24 cellular contexts compared by ENCODE assay signal in genomic region chr6:158554611-158555361, GRCh38. TPM values are rescaled to one million over a fixed set of nuclear protein-coding genes. Genes with fewer than 3 reads are reported as not detected.
A peak's percentile ranks its signal among the peaks of the same experiment; 100 is the strongest.
DNase-seq lines count a peak whose midpoint lies in the region; TF ChIP-seq lines count a peak whose summit lies in the region.
"Had no signal": no experiment of that assay in that cellular context is flagged by ENCODE, and none has a peak within 500 bp of the region (broad histone marks: within the 10 kb centered on the region; RNA-seq: fewer than 3 reads in every experiment).

No MANE protein-coding gene starts in this region.

- in situ Hi-C loops in GM13977 (cut with MboI; ENCODE audit: low pct_unique_long_range_greater_than_20kb, low sequenced_read_pairs, unreplicated experiment) = no loop called here

- peak overlapping the region; percentile 37 for H3K4me3 Mint-ChIP-seq in progenitor cell of endocrine pancreas (ENCODE audit: low read depth)
- H3K4me3 Mint-ChIP-seq in activated T-cell treated with anti-CD3 and anti-CD28 coated beads, Interleukin-2, amount 50 U/mL, for 24 hours = no peak overlapping the region
- H3K4me3 Mint-ChIP-seq: activated T-helper 1 cell treated with anti-CD3 and anti-CD28 coated beads, Interleukin-12 subunit alpha, Interleukin-12 subunit beta, Interleukin-2, Interleukin-4 antibody, amounts not matched to agents 30 ng/mL and 10 ng/mL and 1 ng/mL, durations not matched to agents 14 hours and 24 hours and 36 hours; natural killer cell treated with Interleukin-12 subunit alpha and Interleukin-12 subunit beta and Interleukin-15 and Interleukin-18, amount 100 ng/mL, for 72 hours had no signal

- H3K27ac Mint-ChIP-seq in progenitor cell of endocrine pancreas = peak overlapping the region; percentile 97
- no peak overlapping the region for H3K27ac Mint-ChIP-seq in activated T-cell treated with anti-CD3 and anti-CD28 coated beads, Interleukin-2, amount 50 U/mL, for 24 hours
- H3K27ac Mint-ChIP-seq: activated T-helper 1 cell treated with anti-CD3 and anti-CD28 coated beads, Interleukin-12 subunit alpha, Interleukin-12 subunit beta, Interleukin-2, Interleukin-4 antibody, amounts not matched to agents 30 ng/mL and 10 ng/mL and 1 ng/mL, durations not matched to agents 14 hours and 24 hours and 36 hours; CD4-positive, CD25-positive, alpha-beta regulatory T cell; natural killer cell treated with Interleukin-12 subunit alpha and Interleukin-12 subunit beta and Interleukin-15 and Interleukin-18, amount 100 ng/mL, for 72 hours had no signal

- DNase-seq in NCI-H146 (lab: John Stamatoyannopoulos, UW) (peak; percentile 31), foreskin melanocyte (peak; percentile 57), progenitor cell of endocrine pancreas (ENCODE audit: low spot score, unreplicated experiment) (no peak), germinal center (ENCODE audit: low spot score) (no peak), GM13977 (ENCODE audit: low spot score) (no peak)
- DNase-seq in activated naive CD4-positive, alpha-beta T cell treated with Interleukin-2 at 50 U/mL for 16 hours = no peak
- DNase-seq in activated T-cell treated with anti-CD3 and anti-CD28 coated beads, Interleukin-2, amount 50 U/mL, for 24 hours = no peak
- DNase-seq: activated CD4-positive, alpha-beta T cell treated with anti-CD3 and anti-CD28 coated beads, Interleukin-2, amount 50 U/mL, for 1 hour; activated naive CD4-positive, alpha-beta T cell treated with anti-CD3 and anti-CD28 coated beads, Interleukin-2, amount 50 U/mL, for 16 hours; CD4-positive, CD25-positive, alpha-beta regulatory T cell; central memory CD4-positive, alpha-beta T cell; erythroblast; hippocampal formation; left ventricle myocardium inferior; NCI-H2081 treated with DMSO at 0.1 percent for 48 hours; NCI-H510A; sigmoid colon; T-helper 2 cell; trophoblast cell; WERI-Rb-1 had no signal

- no peaks in the 10 kb centered on the region for H3K9me3 Mint-ChIP-seq in progenitor cell of endocrine pancreas (ENCODE audit: low read depth)
- H3K9me3 Mint-ChIP-seq in activated T-cell treated with anti-CD3 and anti-CD28 coated beads, Interleukin-2, amount 50 U/mL, for 24 hours = no peaks in the 10 kb centered on the region
- H3K9me3 Mint-ChIP-seq: activated T-helper 1 cell treated with anti-CD3 and anti-CD28 coated beads, Interleukin-12 subunit alpha, Interleukin-12 subunit beta, Interleukin-2, Interleukin-4 antibody, amounts not matched to agents 30 ng/mL and 10 ng/mL and 1 ng/mL, durations not matched to agents 14 hours and 24 hours and 36 hours; natural killer cell treated with Interleukin-12 subunit alpha and Interleukin-12 subunit beta and Interleukin-15 and Interleukin-18, amount 100 ng/mL, for 72 hours had no signal

- TF ChIP-seq CTCF in WI38 (IDR thresholded peaks at IDR 0.05; ENCODE audit: low read depth, low read length) (no peak), progenitor cell of endocrine pancreas (IDR thresholded peaks at IDR 0.05; ENCODE audit: unreplicated experiment) (no peak), GM13977 (IDR thresholded peaks at IDR 0.05; ENCODE audit: extremely low read depth, insufficient read depth, missing control alignments) (no peak)

- H3K4me3 ChIP-seq in WI38 (ENCODE audit: low read depth, low read length) = 0 out of 2 replicates have a peak overlapping the region, but pooled peaks have one; percentile 9
- H3K4me3 ChIP-seq: HAP-1, left ventricle myocardium inferior, sigmoid colon had no signal

- H3K27me3 Mint-ChIP-seq in progenitor cell of endocrine pancreas = no peaks in the 10 kb centered on the region
- no peaks in the 10 kb centered on the region for H3K27me3 Mint-ChIP-seq in activated T-cell treated with anti-CD3 and anti-CD28 coated beads, Interleukin-2, amount 50 U/mL, for 24 hours

- peaks cover 38% of the 10 kb centered on the region for H3K4me1 Mint-ChIP-seq in progenitor cell of endocrine pancreas (ENCODE audit: low read depth)
- H3K4me1 Mint-ChIP-seq in activated T-cell treated with anti-CD3 and anti-CD28 coated beads, Interleukin-2, amount 50 U/mL, for 24 hours (ENCODE audit: low read depth) = peaks cover 6% of the 10 kb centered on the region

- H3K36me3 Mint-ChIP-seq in progenitor cell of endocrine pancreas (ENCODE audit: insufficient read depth) = no peaks in the 10 kb centered on the region
- H3K36me3 Mint-ChIP-seq in activated T-cell treated with anti-CD3 and anti-CD28 coated beads, Interleukin-2, amount 50 U/mL, for 24 hours (ENCODE audit: low read depth) = no peaks in the 10 kb centered on the region
- H3K36me3 Mint-ChIP-seq: CD4-positive, CD25-positive, alpha-beta regulatory T cell; natural killer cell treated with Interleukin-12 subunit alpha and Interleukin-12 subunit beta and Interleukin-15 and Interleukin-18, amount 100 ng/mL, for 72 hours had no signal

RNA-seq across cellular contexts. Expression of gene TMEM181, which starts 5.1 kb away (rescaled TPM):
- 33.9 and 35.6 TPM in 2 replicates for total RNA-seq in progenitor cell of endocrine pancreas

Comparison
In these comparisons a context has a peak if more than half of its experiments do, and no peak if none do; other contexts are left out.
1. DNase-seq: peak in NCI-H146 (single experiment) and foreskin melanocyte (single experiment); none in progenitor cell of endocrine pancreas (single experiment), germinal center (single experiment), GM13977 (single experiment), activated naive CD4-positive, alpha-beta T cell treated with Interleukin-2 at 50 U/mL for 16 hours (single experiment) and activated T-cell treated with anti-CD3 and anti-CD28 coated beads, Interleukin-2, amount 50 U/mL, for 24 hours (single experiment).